ENCODE assay signal across 16 cellular contexts in the genomic region with DNA sequence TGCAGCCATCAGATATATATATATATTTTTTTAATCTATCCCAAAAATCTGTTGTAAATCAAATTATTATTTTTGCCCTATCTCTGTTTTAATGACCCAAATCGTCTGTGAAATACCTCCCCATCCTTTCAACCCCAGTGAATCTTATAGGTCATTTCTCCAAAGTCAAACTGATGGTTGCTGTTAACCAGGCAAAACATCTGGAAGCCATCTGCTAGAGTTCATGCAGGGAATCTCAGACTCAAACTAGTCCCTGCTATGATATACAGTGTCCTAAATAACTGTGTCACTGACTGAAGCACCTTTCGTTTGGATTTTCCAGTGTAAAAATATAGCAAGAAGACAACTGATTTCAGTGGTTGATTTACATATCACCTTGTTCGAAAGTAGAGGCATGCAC.
"Had no signal": no experiment of that assay in that cellular context is flagged by ENCODE, and none has a peak within 500 bp of the region (broad histone marks: within the 10 kb centered on the region; RNA-seq: fewer than 3 reads in every experiment).

No MANE protein-coding gene starts in this region.

- H3K27ac ChIP-seq: gastrocnemius medialis, spleen, upper lobe of left lung had no signal

- H3K4me1 ChIP-seq: gastrocnemius medialis, spleen, upper lobe of left lung had no signal

- H3K36me3 ChIP-seq: gastrocnemius medialis, spleen, upper lobe of left lung had no signal

- H3K4me3 ChIP-seq: gastrocnemius medialis, spleen, upper lobe of left lung had no signal

- ATAC-seq: activated CD4-positive, alpha-beta T cell treated with anti-CD3 and anti-CD28 coated beads for 36 hours; activated T-cell treated with anti-CD3 and anti-CD28 coated beads, Interleukin-2, amount 50 U/mL, for 4 hours; gastrocnemius medialis had no signal

- DNase-seq: activated B cell treated with CpG ODN at 0.5 μM for 24 hours; activated CD4-positive, alpha-beta T cell treated with anti-CD3 and anti-CD28 coated beads for 36 hours; activated CD4-positive, alpha-beta T cell treated with anti-CD3 and anti-CD28 coated beads, Interleukin-2, amount 50 U/mL, for 4 hours; activated CD8-positive, alpha-beta memory T cell treated with anti-CD3 and anti-CD28 coated beads, Interleukin-2, amount 50 U/mL, for 48 hours; activated naive CD4-positive, alpha-beta T cell treated with Interleukin-2 at 50 U/mL for 16 hours; activated naive CD8-positive, alpha-beta T cell treated with anti-CD3 and anti-CD28 coated beads for 36 hours; activated T-cell treated with anti-CD3 and anti-CD28 coated beads, Interleukin-2, amount 50 U/mL, for 4 hours; cerebellar nuclear complex; effector CD4-positive, alpha-beta T cell; erythroblast; gastrocnemius medialis; spleen; stimulated activated CD4-positive, alpha-beta T cell treated with anti-CD3 and anti-CD28 coated beads, Interleukin-4, amount 100 ng/mL, for 1 hour; stimulated activated naive CD4-positive, alpha-beta T cell; T-helper 1 cell; upper lobe of left lung had no signal

- H3K27me3 ChIP-seq: gastrocnemius medialis, spleen, upper lobe of left lung had no signal

- H3K9me3 ChIP-seq: gastrocnemius medialis, spleen, upper lobe of left lung had no signal
